ENCODE assay signal across 11 cellular contexts in genomic region chr7:127995866-127996215, GRCh38. TPM values are rescaled to one million over a fixed set of nuclear protein-coding genes. Genes with fewer than 3 reads are reported as not detected.
DNase-seq lines count a peak whose midpoint lies in the region; ATAC-seq and TF ChIP-seq lines count a peak whose summit lies in the region.
"Had no signal": no experiment of that assay in that cellular context is flagged by ENCODE, and none has a peak within 500 bp of the region (broad histone marks: within the 10 kb centered on the region; RNA-seq: fewer than 3 reads in every experiment).

No MANE protein-coding gene starts in this region.

- no peak overlapping the region for H3K9ac ChIP-seq in neuronal stem cell (ENCODE audit: low read depth, low read length, poor library complexity)
- H3K9ac ChIP-seq: BLaER1 treated with 17β-estradiol and CSF1 and Interleukin-3, amounts not matched to agents 10 nM and 100 nM had no signal

- no peak overlapping the region for H2BK15ac ChIP-seq in neuronal stem cell (ENCODE audit: low read length)

- 19 to 30% methylated on average over 3 of the region's 3 CpGs for WGBS in gastroesophageal sphincter (ENCODE audit: low coverage in 1 of 2), 2 donors
- no CpG with 5 or more reads among the region's 3 CpGs for WGBS in neuronal stem cell (ENCODE audit: extremely low coverage in 2 of 2, insufficient read length in 2 of 2, insufficient replicate concordance in 1 of 2), 2 donors

- TF ChIP-seq CTCF in gastroesophageal sphincter (IDR thresholded peaks at IDR 0.05) (no peak), type B pancreatic cell (conservative IDR thresholded peaks at IDR 0.05) (no peak)

- no peak overlapping the region for H2AFZ ChIP-seq in neuronal stem cell (ENCODE audit: low read length)

- no peak overlapping the region for H2BK12ac ChIP-seq in neuronal stem cell (ENCODE audit: low read length)

- H3K9me3 Mint-ChIP-seq in type B pancreatic cell: no peaks in the 10 kb centered on the region

- H3K27me3 Mint-ChIP-seq in type B pancreatic cell: no peaks in the 10 kb centered on the region

- no peak overlapping the region for H3K4ac ChIP-seq in neuronal stem cell (ENCODE audit: low read length)

- H4K91ac ChIP-seq in neuronal stem cell (ENCODE audit: low read depth, low read length, poor library complexity): no peak overlapping the region

- ATAC-seq in gastroesophageal sphincter: peak; percentile 37

- no peak overlapping the region for H3K23ac ChIP-seq in neuronal stem cell (ENCODE audit: low read depth, low read length, poor library complexity)

- H3K4me3 ChIP-seq in gastroesophageal sphincter (no peak overlapping the region), neuronal stem cell (ENCODE audit: low read length in 2 of 2) (no peak overlapping the region)
- H3K4me3 ChIP-seq: BLaER1 treated with 17β-estradiol and CSF1 and Interleukin-3, amounts not matched to agents 10 nM and 100 nM; HAP-1 had no signal

- H3K4me1 ChIP-seq in gastroesophageal sphincter: peaks cover 0 to 29% (median 12%) of the 10 kb centered on the region in 3 donors
- H3K4me1 ChIP-seq in neuronal stem cell (ENCODE audit: control insufficient read depth in 2 of 2, insufficient read depth in 1 of 2, low read depth in 1 of 2, low read length in 2 of 2): peaks cover 15 to 21% of the 10 kb centered on the region in 2 donors
- H3K4me1 ChIP-seq: HAP-1 had no signal

- TF ChIP-seq POLR2A in gastroesophageal sphincter (IDR thresholded peaks at IDR 0.05): no peak

- DNase-seq in LHCN-M2 (ENCODE audit: low read depth): peak; percentile 26
- DNase-seq in neuronal stem cell (ENCODE audit: low spot score): no peak
- DNase-seq in type B pancreatic cell (ENCODE audit: extremely low spot score, unreplicated experiment): no peak
- no peak for DNase-seq in activated T-cell treated with anti-CD3 and anti-CD28 coated beads, Interleukin-2, amount 50 U/mL, for 1 hour
- DNase-seq in NCI-H2196 treated with DMSO at 0.1 percent for 48 hours (lab: John Stamatoyannopoulos, UW; ENCODE audit: unreplicated experiment): no peak
- DNase-seq in HuH-7.5 (ENCODE audit: low spot score): no peak
- DNase-seq: NCI-H146, NCI-H524 had no signal

- H3K27ac Mint-ChIP-seq in type B pancreatic cell: no peak overlapping the region

- H3K36me3 ChIP-seq in gastroesophageal sphincter (peaks cover 0 to 26% of the 10 kb centered on the region in 2 donors), neuronal stem cell (replicated peaks in 1 of 2; ENCODE audit: control insufficient read depth in 2 of 2, insufficient read depth in 2 of 2, low read length in 2 of 2) (peaks cover 3 to 46% of the 10 kb centered on the region in 2 donors)

- no peak overlapping the region for H3K4me2 ChIP-seq in neuronal stem cell (ENCODE audit: insufficient read depth, low read length, poor library complexity, severe bottlenecking)
- H3K4me2 ChIP-seq: BLaER1 treated with 17β-estradiol and CSF1 and Interleukin-3, amounts not matched to agents 10 nM and 100 nM had no signal

- H3K36me3 Mint-ChIP-seq in type B pancreatic cell: peaks cover 23% of the 10 kb centered on the region

- peak overlapping the region in 3 of 4 donors; percentile 36 to 63 (median 38) for H3K27ac ChIP-seq in gastroesophageal sphincter
- peak overlapping the region; percentile 10 for H3K27ac ChIP-seq in neuronal stem cell (replicated peaks; ENCODE audit: low read length)
- H3K27ac ChIP-seq: BLaER1 treated with 17β-estradiol and CSF1 and Interleukin-3, amounts not matched to agents 10 nM and 100 nM had no signal

- H4K8ac ChIP-seq in neuronal stem cell (ENCODE audit: low read depth, low read length): no peak overlapping the region

- H3K4me3 Mint-ChIP-seq in type B pancreatic cell: peak overlapping the region; percentile 6

- peaks cover 41% of the 10 kb centered on the region for H3K4me1 Mint-ChIP-seq in type B pancreatic cell (ENCODE audit: unreplicated experiment)

- H3K27me3 ChIP-seq in gastroesophageal sphincter (no peaks in the 10 kb centered on the region), neuronal stem cell (ENCODE audit: control insufficient read depth in 3 of 3, insufficient read depth in 3 of 3, low read depth in 1 of 3, low read length in 3 of 3) (no peaks in the 10 kb centered on the region)
- H3K27me3 ChIP-seq: BLaER1 treated with 17β-estradiol and CSF1 and Interleukin-3, amounts not matched to agents 10 nM and 100 nM had no signal

- no peaks in the 10 kb centered on the region for H3K79me1 ChIP-seq in neuronal stem cell (ENCODE audit: low read depth, low read length)

- no peak overlapping the region for H3K14ac ChIP-seq in neuronal stem cell (ENCODE audit: low read length)

- no peak overlapping the region for H3K18ac ChIP-seq in neuronal stem cell (ENCODE audit: low read length)

- H2BK120ac ChIP-seq in neuronal stem cell (ENCODE audit: low read depth, low read length): no peak overlapping the region

- TF ChIP-seq EP300 in gastroesophageal sphincter (IDR thresholded peaks at IDR 0.05): no peak

- H3K9me3 ChIP-seq in gastroesophageal sphincter (no peaks in the 10 kb centered on the region), neuronal stem cell (replicated peaks in 1 of 2; ENCODE audit: control insufficient read depth in 2 of 2, insufficient read depth in 1 of 2, low read depth in 1 of 2, low read length in 2 of 2) (no peaks in the 10 kb centered on the region)
- H3K9me3 ChIP-seq: BLaER1 treated with 17β-estradiol and CSF1 and Interleukin-3, amounts not matched to agents 10 nM and 100 nM; HAP-1 had no signal

- H2AK5ac ChIP-seq in neuronal stem cell (ENCODE audit: low read depth, low read length): no peak overlapping the region

- H2BK5ac ChIP-seq in neuronal stem cell (ENCODE audit: low read length): no peak overlapping the region

RNA-seq across cellular contexts. Expression of gene LRRC4, which starts 35.4 kb away (rescaled TPM):
- total RNA-seq in LHCN-M2 (2014; rRNA removed) (0.38 and 0.98 TPM in 2 replicates), gastroesophageal sphincter (1 to 10 TPM in 1 of 4 donors, under 1 TPM in 2, not detected in 1; 0.39 to 1.9 (median 0.82) TPM), type B pancreatic cell (ENCODE audit: low replicate concordance) (12.5 and 37.7 TPM in 2 replicates)
- polyA plus RNA-seq in LHCN-M2 (2012): 2.0 TPM
- polyA plus RNA-seq in neuronal stem cell (2013, experiment 1 of 2): 50.0 TPM
- 47.3 TPM for polyA plus RNA-seq in neuronal stem cell (2013, experiment 2 of 2)
